Comparison of ENCODE assay signal across 29 cellular contexts in genomic region chr2:8661235-8661634, GRCh38. TPM values are rescaled to one million over a fixed set of nuclear protein-coding genes. Genes with fewer than 3 reads are reported as not detected.
DNase-seq lines count a peak whose midpoint lies in the region; ATAC-seq and TF ChIP-seq lines count a peak whose summit lies in the region.
"Had no signal": no experiment of that assay in that cellular context is flagged by ENCODE, and none has a peak within 500 bp of the region (broad histone marks: within the 10 kb centered on the region; RNA-seq: fewer than 3 reads in every experiment).

No MANE protein-coding gene starts in this region.

- peak overlapping the region; percentile 74 for H2AFZ ChIP-seq in smooth muscle cell (ENCODE audit: low read depth)

- H3K27me3 ChIP-seq in muscle layer of duodenum (ENCODE audit: low read depth, low read length) (no peaks in the 10 kb centered on the region), smooth muscle cell (ENCODE audit: low read depth) (no peaks in the 10 kb centered on the region)
- H3K27me3 ChIP-seq: foreskin keratinocyte, heart right ventricle had no signal

- POLR2A ChIA-PET in WTC11 (lab: Charles Lee), result no interaction called here

- no peak overlapping the region for H3K27ac Mint-ChIP-seq in activated T-cell treated with anti-CD3 and anti-CD28 coated beads, Interleukin-2, amount 50 U/mL, for 24 hours
- no peak overlapping the region for H3K27ac Mint-ChIP-seq in activated T-cell treated with anti-CD3 and anti-CD28 coated beads, Interleukin-2, amount 50 U/mL, for 72 hours
- H3K27ac Mint-ChIP-seq in WTC11, result peak overlapping the region; percentile 2; the same call in 1 of the 2 replicates
- H3K27ac Mint-ChIP-seq: T-helper 2 cell treated with Interferon-gamma antibody and Interleukin-4, amounts not matched to agents 5 μg/mL and 100 μg/mL, for 36 hours had no signal

- ATAC-seq in activated T-cell treated with anti-CD3 and anti-CD28 coated beads, Interleukin-2, amount 50 U/mL, for 72 hours (replicated peaks in 1 of 2), result no peak
- ATAC-seq in WTC11, result no peak
- ATAC-seq: foreskin keratinocyte, HepG2, left colon, PC-3 had no signal

- no peak overlapping the region for H3K9ac ChIP-seq in smooth muscle cell (ENCODE audit: low read depth)

- H3K27me3 Mint-ChIP-seq in activated T-cell treated with anti-CD3 and anti-CD28 coated beads, Interleukin-2, amount 50 U/mL, for 24 hours, result peaks cover 5% of the 10 kb centered on the region
- peaks cover 22% of the 10 kb centered on the region for H3K27me3 Mint-ChIP-seq in activated T-cell treated with anti-CD3 and anti-CD28 coated beads, Interleukin-2, amount 50 U/mL, for 72 hours (ENCODE audit: low read depth)
- H3K27me3 Mint-ChIP-seq in WTC11 (ENCODE audit: low read depth), result no peaks in the 10 kb centered on the region; the same call in 1 of the 2 replicates

- no peaks in the 10 kb centered on the region for H3K36me3 Mint-ChIP-seq in activated T-cell treated with anti-CD3 and anti-CD28 coated beads, Interleukin-2, amount 50 U/mL, for 24 hours (ENCODE audit: low read depth)
- no peaks in the 10 kb centered on the region for H3K36me3 Mint-ChIP-seq in activated T-cell treated with anti-CD3 and anti-CD28 coated beads, Interleukin-2, amount 50 U/mL, for 72 hours (ENCODE audit: insufficient read depth in 2 of 2)
- no peaks in the 10 kb centered on the region for H3K36me3 Mint-ChIP-seq in WTC11

- H3K9me3 ChIP-seq in muscle layer of duodenum (ENCODE audit: control insufficient read depth in 1 of 2, low read length in 2 of 2) (no peaks in the 10 kb centered on the region), smooth muscle cell (replicated peaks; ENCODE audit: low read depth) (no peaks in the 10 kb centered on the region)
- H3K9me3 ChIP-seq: heart right ventricle, spleen had no signal

- H3K4me2 ChIP-seq in smooth muscle cell, result peak overlapping the region; percentile 42

- peak overlapping the region; percentile 33 for H3K27ac ChIP-seq in muscle layer of duodenum (ENCODE audit: low read length)
- H3K27ac ChIP-seq in smooth muscle cell (ENCODE audit: low read depth), result no peak overlapping the region
- H3K27ac ChIP-seq: foreskin keratinocyte, heart right ventricle, spleen had no signal

- H3K4me3 ChIP-seq in muscle layer of duodenum (ENCODE audit: low read depth in 1 of 2, low read length in 2 of 2) (no peak overlapping the region), smooth muscle cell (no peak overlapping the region)
- H3K4me3 ChIP-seq: heart right ventricle, spleen had no signal

- H3K9me3 Mint-ChIP-seq in activated T-cell treated with anti-CD3 and anti-CD28 coated beads, Interleukin-2, amount 50 U/mL, for 24 hours, result no peaks in the 10 kb centered on the region
- H3K9me3 Mint-ChIP-seq in activated T-cell treated with anti-CD3 and anti-CD28 coated beads, Interleukin-2, amount 50 U/mL, for 72 hours, result no peaks in the 10 kb centered on the region
- no peaks in the 10 kb centered on the region for H3K9me3 Mint-ChIP-seq in WTC11
- H3K9me3 Mint-ChIP-seq: T-helper 2 cell treated with Interferon-gamma antibody and Interleukin-4, amounts not matched to agents 5 μg/mL and 100 μg/mL, for 36 hours had no signal

- CTCF ChIA-PET in WTC11 (lab: Charles Lee), result no interaction called here

- DNase-seq in activated T-cell treated with anti-CD3 and anti-CD28 coated beads, Interleukin-2, amount 50 U/mL, for 24 hours, result peak; percentile 13
- DNase-seq in activated T-cell treated with anti-CD3 and anti-CD28 coated beads, Interleukin-2, amount 50 U/mL, for 72 hours, result no peak
- no peak for DNase-seq in WTC11 (ENCODE audit: low spot score)
- DNase-seq in smooth muscle cell (lab: John Stamatoyannopoulos, UW; ENCODE audit: unreplicated experiment), result no peak
- no peak for DNase-seq in NCI-H2029 (lab: John Stamatoyannopoulos, UW)
- DNase-seq in stimulated activated CD4-positive, alpha-beta T cell treated with anti-CD3 and anti-CD28 coated beads, Interleukin-1b, Interleukin-23, amount 100 ng/mL, for 48 hours, result no peak
- DNase-seq in HuH-7 (ENCODE audit: low spot score), result no peak
- DNase-seq: 8988T; activated CD4-positive, alpha-beta T cell treated with anti-CD3 and anti-CD28 coated beads for 48 hours; activated CD8-positive, alpha-beta memory T cell treated with anti-CD3 and anti-CD28 coated beads for 24 hours; amniotic stem cell; Calu3; DMS79 treated with DMSO at 0.1 percent for 48 hours; effector memory CD4-positive, alpha-beta T cell; foreskin keratinocyte; GF-D8; heart right ventricle; NCI-H1048; NCI-H1694; NCI-H524; NK-92 treated with Interleukin-12 subunit alpha and Interleukin-12 subunit beta, amount 100 ng/mL, for 24 hours; PC-3; retina; spleen; stimulated activated CD4-positive, alpha-beta T cell treated with anti-CD3 and anti-CD28 coated beads, Interleukin-4, amount 100 ng/mL, for 1 hour had no signal

- TF ChIP-seq CTCF in WTC11 (IDR thresholded peaks at IDR 0.05) (no peak), smooth muscle cell (IDR thresholded peaks at IDR 0.05; ENCODE audit: borderline replicate concordance, insufficient read depth, poor library complexity, severe bottlenecking) (no peak)

- WGBS in smooth muscle cell (ENCODE audit: low lambda C conversion rate), result 92% methylated on average over 6 of the region's 6 CpGs

- H3K4me1 Mint-ChIP-seq in activated T-cell treated with anti-CD3 and anti-CD28 coated beads, Interleukin-2, amount 50 U/mL, for 24 hours (ENCODE audit: low read depth), result peaks cover 39% of the 10 kb centered on the region
- H3K4me1 Mint-ChIP-seq in activated T-cell treated with anti-CD3 and anti-CD28 coated beads, Interleukin-2, amount 50 U/mL, for 72 hours (ENCODE audit: low read depth), result peaks cover 57% of the 10 kb centered on the region
- H3K4me1 Mint-ChIP-seq in WTC11, result peaks cover 5% of the 10 kb centered on the region; the same call in 1 of the 2 replicates

- no peaks in the 10 kb centered on the region for H3K36me3 ChIP-seq in muscle layer of duodenum (ENCODE audit: control insufficient read depth in 1 of 2, insufficient read depth in 2 of 2, low read length in 2 of 2)
- H3K36me3 ChIP-seq in smooth muscle cell (ENCODE audit: low read depth), result no peaks in the 10 kb centered on the region
- H3K36me3 ChIP-seq: heart right ventricle, spleen had no signal

- H3K4me1 ChIP-seq in muscle layer of duodenum (ENCODE audit: control insufficient read depth in 1 of 2, insufficient read depth in 2 of 2, low read length in 2 of 2) (no peaks in the 10 kb centered on the region), smooth muscle cell (ENCODE audit: low read depth) (peaks cover 9% of the 10 kb centered on the region)
- H3K4me1 ChIP-seq: foreskin keratinocyte had no signal

- H3K79me2 ChIP-seq in smooth muscle cell (ENCODE audit: low read depth), result no peaks in the 10 kb centered on the region

- no peaks in the 10 kb centered on the region for H4K20me1 ChIP-seq in smooth muscle cell (ENCODE audit: low read depth)

- H3K4me3 Mint-ChIP-seq in activated T-cell treated with anti-CD3 and anti-CD28 coated beads, Interleukin-2, amount 50 U/mL, for 24 hours, result no peak overlapping the region
- H3K4me3 Mint-ChIP-seq in activated T-cell treated with anti-CD3 and anti-CD28 coated beads, Interleukin-2, amount 50 U/mL, for 72 hours, result no peak overlapping the region
- H3K4me3 Mint-ChIP-seq in WTC11, result no peak overlapping the region
- H3K4me3 Mint-ChIP-seq: T-helper 2 cell treated with Interferon-gamma antibody and Interleukin-4, amounts not matched to agents 5 μg/mL and 100 μg/mL, for 36 hours had no signal

- no peaks in the 10 kb centered on the region for H3F3A ChIP-seq in smooth muscle cell (ENCODE audit: low read depth)

TF ChIP-seq in WTC11, 78 proteins besides CTCF, POLR2A, EP300 and RAD21 (continues in another document):
- TF ChIP-seq ZNF512 (CRISPR knock-in tag; IDR thresholded peaks at IDR 0.05; ENCODE audit: borderline replicate concordance) (no peak), ZNF671 (CRISPR knock-in tag; IDR thresholded peaks at IDR 0.05) (no peak), ZNF281 (CRISPR knock-in tag; IDR thresholded peaks at IDR 0.05) (no peak)

RNA-seq across cellular contexts. Expression of gene ID2, which starts 20.6 kb away (rescaled TPM):
- total RNA-seq in activated T-cell treated with anti-CD3 and anti-CD28 coated beads, Interleukin-2, amount 50 U/mL, for 72 hours, result 100 to 1,000 TPM; 223 to 250 TPM
- total RNA-seq in WTC11 (2021), result 38.6 to 55.0 TPM (median 47.0 TPM) in 3 replicates
- 190 and 218 TPM in 2 replicates for total RNA-seq in smooth muscle cell
- polyA plus RNA-seq in smooth muscle cell, result 83.9 and 114 TPM in 2 replicates
